In genomic region chr5:125612356-125613149, GRCh38 we compare ENCODE assay signal across 13 cellular contexts.
DNase-seq lines count a peak whose midpoint lies in the region; ATAC-seq and TF ChIP-seq lines count a peak whose summit lies in the region.
"Had no signal": no experiment of that assay in that cellular context is flagged by ENCODE, and none has a peak within 500 bp of the region (broad histone marks: within the 10 kb centered on the region; RNA-seq: fewer than 3 reads in every experiment).

No MANE protein-coding gene starts in this region.

- DNase-seq in NCI-H1105 treated with DMSO at 0.1 percent for 48 hours (lab: John Stamatoyannopoulos, UW) (peak; percentile 66), NCI-H446 treated with DMSO at 0.1 percent for 48 hours (lab: John Stamatoyannopoulos, UW) (peak; percentile 69), pulmonary artery endothelial cell (ENCODE audit: low read depth, low spot score) (peak; percentile 36), HT-29 (ENCODE audit: low spot score) (no peak), islet precursor cell (no peak), WTC11 (ENCODE audit: low spot score) (no peak)
- no peak for DNase-seq in central memory CD4-positive, alpha-beta T cell
- DNase-seq: activated CD4-positive, alpha-beta T cell treated with anti-CD3 and anti-CD28 coated beads for 4 hours; activated naive CD4-positive, alpha-beta T cell; stimulated activated naive CD4-positive, alpha-beta T cell had no signal

- H3K36me3 ChIP-seq in endocrine pancreas (ENCODE audit: control insufficient read depth, insufficient read depth, low read length): no peaks in the 10 kb centered on the region
- H3K36me3 ChIP-seq: HAP-1, SJSA1 had no signal

- H3K36me3 Mint-ChIP-seq in WTC11: no peaks in the 10 kb centered on the region

- ATAC-seq in WTC11: no peak

- no peak overlapping the region for H3K27ac Mint-ChIP-seq in WTC11

- no peaks in the 10 kb centered on the region for H3K27me3 Mint-ChIP-seq in WTC11 (ENCODE audit: low read depth)

- H3K9ac ChIP-seq in endocrine pancreas (ENCODE audit: control insufficient read depth, insufficient read depth, low read length): no peak overlapping the region

- H3K4me1 Mint-ChIP-seq in WTC11: no peaks in the 10 kb centered on the region

- CTCF ChIA-PET in WTC11 (lab: Charles Lee): no interaction called here

- H3K4me1 ChIP-seq in endocrine pancreas (ENCODE audit: control insufficient read depth, insufficient read depth, low read length): no peaks in the 10 kb centered on the region
- H3K4me1 ChIP-seq: HAP-1, SJSA1 had no signal

- H3K9me3 Mint-ChIP-seq in WTC11: no peaks in the 10 kb centered on the region

- H3K4me3 Mint-ChIP-seq in WTC11: no peak overlapping the region

- H3K4me3 ChIP-seq in endocrine pancreas (ENCODE audit: control insufficient read depth, insufficient read depth, low read length): peak overlapping the region; percentile 11
- H3K4me3 ChIP-seq: HAP-1, SJSA1 had no signal

- TF ChIP-seq CTCF in WTC11 (IDR thresholded peaks at IDR 0.05): no peak

- no peaks in the 10 kb centered on the region for H3K27me3 ChIP-seq in endocrine pancreas (ENCODE audit: control insufficient read depth, insufficient read depth, low read length)
- H3K27me3 ChIP-seq: SJSA1 had no signal

- H3K9me3 ChIP-seq in endocrine pancreas (ENCODE audit: control insufficient read depth, low read length): no peaks in the 10 kb centered on the region
- H3K9me3 ChIP-seq: HAP-1, SJSA1 had no signal

- POLR2A ChIA-PET in WTC11 (lab: Charles Lee): no interaction called here

TF ChIP-seq in WTC11, 78 proteins besides CTCF, POLR2A, EP300 and RAD21 (continues in another document):
- no peak for TF ChIP-seq RORB (CRISPR knock-in tag; IDR thresholded peaks at IDR 0.05)
- TF ChIP-seq IRF2 (CRISPR knock-in tag; IDR thresholded peaks at IDR 0.05; ENCODE audit: borderline replicate concordance, low read depth): no peak
- TF ChIP-seq ZNF281 (CRISPR knock-in tag; IDR thresholded peaks at IDR 0.05): no peak
- no peak for TF ChIP-seq PREB (CRISPR knock-in tag; IDR thresholded peaks at IDR 0.05; ENCODE audit: borderline replicate concordance)
- no peak for TF ChIP-seq GRHL2 (CRISPR knock-in tag; IDR thresholded peaks at IDR 0.05; ENCODE audit: insufficient replicate concordance, severe bottlenecking)
- no peak for TF ChIP-seq AR (CRISPR knock-in tag; IDR thresholded peaks at IDR 0.05)
- no peak for TF ChIP-seq ERG (CRISPR knock-in tag; IDR thresholded peaks at IDR 0.05)
- no peak for TF ChIP-seq ZNF671 (CRISPR knock-in tag; IDR thresholded peaks at IDR 0.05)
- TF ChIP-seq MLX (CRISPR knock-in tag; IDR thresholded peaks at IDR 0.05): no peak
- TF ChIP-seq ESRRA (CRISPR knock-in tag; IDR thresholded peaks at IDR 0.05; ENCODE audit: borderline replicate concordance): no peak
- no peak for TF ChIP-seq ZNF532 (CRISPR knock-in tag; IDR thresholded peaks at IDR 0.05; ENCODE audit: borderline replicate concordance)
- TF ChIP-seq TEAD1 (CRISPR knock-in tag; IDR thresholded peaks at IDR 0.05): no peak
- TF ChIP-seq ZNF232 (CRISPR knock-in tag; IDR thresholded peaks at IDR 0.05): no peak

Comparison
In these comparisons a context has a peak if more than half of its experiments do, and no peak if none do; other contexts are left out.
1. DNase-seq: peak in NCI-H1105 treated with DMSO at 0.1 percent for 48 hours (single experiment), NCI-H446 treated with DMSO at 0.1 percent for 48 hours (single experiment) and pulmonary artery endothelial cell (single experiment); none in HT-29 (single experiment), islet precursor cell (single experiment), central memory CD4-positive, alpha-beta T cell (single experiment) and WTC11 (single experiment).